Comparison of ENCODE assay signal across 24 cellular contexts in the genomic region with DNA sequence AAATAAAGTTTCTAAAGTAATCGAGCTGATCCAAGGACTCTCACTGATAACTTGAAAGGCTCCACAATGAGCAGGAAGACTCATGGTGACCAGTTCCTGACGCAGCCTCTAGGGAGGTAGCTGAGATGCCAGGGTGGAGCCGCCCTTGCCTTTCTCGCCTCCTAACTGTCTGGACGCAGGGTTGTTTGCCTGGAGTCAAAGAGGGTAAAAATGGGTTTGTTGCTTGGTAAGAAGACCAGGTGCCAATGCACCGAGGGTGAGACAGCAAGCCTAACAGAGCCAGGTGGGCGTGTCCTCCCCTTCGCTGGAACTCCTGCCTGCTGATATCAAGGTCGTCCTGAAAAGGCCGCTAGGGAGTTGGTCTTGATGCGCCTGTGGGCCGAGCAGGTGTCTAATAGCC. TPM values are rescaled to one million over a fixed set of nuclear protein-coding genes. Genes with fewer than 3 reads are reported as not detected.
DNase-seq lines count a peak whose midpoint lies in the region; ATAC-seq and TF ChIP-seq lines count a peak whose summit lies in the region.
"Had no signal": no experiment of that assay in that cellular context is flagged by ENCODE, and none has a peak within 500 bp of the region (broad histone marks: within the 10 kb centered on the region; RNA-seq: fewer than 3 reads in every experiment).

No MANE protein-coding gene starts in this region.

- no peak overlapping the region for H3K4me3 Mint-ChIP-seq in endodermal cell
- H3K4me3 Mint-ChIP-seq in activated T-helper 17 cell treated with anti-CD3 and anti-CD28 coated beads, Interleukin-2, amount 50 U/mL, for 72 hours: no peak overlapping the region
- H3K4me3 Mint-ChIP-seq: CD8-positive, alpha-beta T cell; HFFc6 had no signal

- no peak overlapping the region for H3K9ac ChIP-seq in endodermal cell (ENCODE audit: extremely low read depth, low read length, poor library complexity, severe bottlenecking)
- H3K9ac ChIP-seq: BLaER1 had no signal

- peaks cover 0 to 17% (median 6%) of the 10 kb centered on the region in 12 donors for H3K4me1 ChIP-seq in heart left ventricle
- H3K4me1 ChIP-seq in endodermal cell (ENCODE audit: control insufficient read depth, insufficient read depth, low read length): no peaks in the 10 kb centered on the region

- TF ChIP-seq POLR2A in heart left ventricle (IDR thresholded peaks at IDR 0.05): no peak

- H3K27ac ChIP-seq in heart left ventricle: no peak overlapping the region
- no peak overlapping the region for H3K27ac ChIP-seq in endodermal cell (ENCODE audit: low read depth, low read length)
- H3K27ac ChIP-seq: BLaER1, PC-9, RWPE1, SJCRH30 had no signal

- H3K9me3 ChIP-seq in heart left ventricle (peaks cover 0 to 3% (median 0%) of the 10 kb centered on the region in 12 donors), endodermal cell (ENCODE audit: control insufficient read depth, low read length) (no peaks in the 10 kb centered on the region)
- H3K9me3 ChIP-seq: BLaER1, SJCRH30 had no signal

- no peaks in the 10 kb centered on the region for H3K9me3 Mint-ChIP-seq in endodermal cell
- no peaks in the 10 kb centered on the region for H3K9me3 Mint-ChIP-seq in activated T-helper 17 cell treated with anti-CD3 and anti-CD28 coated beads, Interleukin-2, amount 50 U/mL, for 72 hours
- H3K9me3 Mint-ChIP-seq: CD8-positive, alpha-beta T cell; HFFc6 had no signal

- H3K27me3 ChIP-seq in heart left ventricle: peaks cover 0 to 38% (median 6%) of the 10 kb centered on the region in 9 donors
- no peaks in the 10 kb centered on the region for H3K27me3 ChIP-seq in endodermal cell (ENCODE audit: control insufficient read depth, insufficient read depth, low read length, poor library complexity, severe bottlenecking)
- H3K27me3 ChIP-seq: BLaER1 had no signal

- 80 to 88% (median 84%) methylated on average over 8 to 12 of the region's 12 CpGs for WGBS in heart left ventricle, 4 donors
- WGBS in endodermal cell (ENCODE audit: insufficient coverage in 1 of 2, insufficient read length in 1 of 2), 2 experiments: 84 to 85% methylated on average over 9 to 12 of the region's 12 CpGs

- DNase-seq in cardiac septum (ENCODE audit: low spot score) (peak; percentile 68), heart left ventricle (no peak), endodermal cell (peak; percentile 32), posterior vena cava (ENCODE audit: low spot score) (peak; percentile 43), dedifferentiated amniotic fluid mesenchymal stem cell (ENCODE audit: extremely low spot score) (no peak)
- DNase-seq: Calu3; CD8-positive, alpha-beta T cell; EL; HFFc6; KBM-7; MV-4-11; NCI-H187; NCI-H2227 treated with DMSO at 0.1 percent for 48 hours; NCI-H510A treated with DMSO at 0.1 percent for 48 hours; NCI-H82; PC-9; SJCRH30 had no signal

- no peak overlapping the region for H3K27ac Mint-ChIP-seq in endodermal cell
- no peak overlapping the region for H3K27ac Mint-ChIP-seq in activated T-helper 17 cell treated with anti-CD3 and anti-CD28 coated beads, Interleukin-2, amount 50 U/mL, for 72 hours
- H3K27ac Mint-ChIP-seq: CD8-positive, alpha-beta T cell; HFFc6 had no signal

- H3K36me3 Mint-ChIP-seq in endodermal cell (ENCODE audit: low read depth): no peaks in the 10 kb centered on the region
- H3K36me3 Mint-ChIP-seq in activated T-helper 17 cell treated with anti-CD3 and anti-CD28 coated beads, Interleukin-2, amount 50 U/mL, for 72 hours (ENCODE audit: low read depth): no peaks in the 10 kb centered on the region
- H3K36me3 Mint-ChIP-seq: CD8-positive, alpha-beta T cell had no signal

- no peaks in the 10 kb centered on the region for H3K36me3 ChIP-seq in heart left ventricle
- no peaks in the 10 kb centered on the region for H3K36me3 ChIP-seq in endodermal cell (ENCODE audit: control insufficient read depth, insufficient read depth, low read length)
- H3K36me3 ChIP-seq: BLaER1, SJCRH30 had no signal

- H3K4me3 ChIP-seq in heart left ventricle: no peak overlapping the region
- no peak overlapping the region for H3K4me3 ChIP-seq in endodermal cell (ENCODE audit: low read length)
- H3K4me3 ChIP-seq: BLaER1, PC-9, SJCRH30 had no signal

- intact Hi-C loops in cardiac septum (cut with DNase I) (no loop called here), heart left ventricle (cut with DNase I) (loop anchor here in 1 of 10 donors (5.0 kb wide), 1 partner anchor 864 kb away; no protein-coding TSS in a partner anchor), posterior vena cava (cut with DNase I) (no loop called here)

- H3K27me3 Mint-ChIP-seq in endodermal cell (ENCODE audit: insufficient read depth): no peaks in the 10 kb centered on the region
- H3K27me3 Mint-ChIP-seq in activated T-helper 17 cell treated with anti-CD3 and anti-CD28 coated beads, Interleukin-2, amount 50 U/mL, for 72 hours: peaks cover 9% of the 10 kb centered on the region

- TF ChIP-seq CTCF in heart left ventricle (IDR thresholded peaks at IDR 0.05): no peak
- peak; percentile 21 for TF ChIP-seq CTCF in endodermal cell (conservative IDR thresholded peaks at IDR 0.05)

- no peak for ATAC-seq in heart left ventricle
- ATAC-seq in activated T-helper 17 cell treated with anti-CD3 and anti-CD28 coated beads, Interleukin-2, amount 50 U/mL, for 72 hours (replicated peaks): no peak
- ATAC-seq in GM18502 (IDR thresholded peaks at IDR 0.05; ENCODE audit: poor library complexity, unreplicated experiment): no peak
- ATAC-seq: CD8-positive, alpha-beta T cell; HepG2 had no signal

- no peaks in the 10 kb centered on the region for H3K4me1 Mint-ChIP-seq in endodermal cell
- no peaks in the 10 kb centered on the region for H3K4me1 Mint-ChIP-seq in activated T-helper 17 cell treated with anti-CD3 and anti-CD28 coated beads, Interleukin-2, amount 50 U/mL, for 72 hours

RNA-seq across cellular contexts. Expression of gene FCN1, which starts 48.6 kb away (rescaled TPM):
- total RNA-seq in cardiac septum: 5.3 TPM
- 10 to 100 TPM in 2 of 9 donors, 1 to 10 TPM in 6, under 1 TPM in 1; 0.81 to 87.5 (median 1.6) TPM for total RNA-seq in heart left ventricle
- polyA plus RNA-seq in heart left ventricle: 1 to 10 TPM in 1 of 2 donors, under 1 TPM in 1; 0.95 to 3.2 TPM
- total RNA-seq in endodermal cell: not detected
- not detected for polyA plus RNA-seq in endodermal cell (2013, experiment 1 of 2)
- polyA plus RNA-seq in endodermal cell (2013, experiment 2 of 2): not detected
- total RNA-seq in posterior vena cava: 10 to 100 TPM in 1 of 2 donors, 1 to 10 TPM in 1; 7.1 to 16.5 TPM
- total RNA-seq in activated T-helper 17 cell treated with anti-CD3 and anti-CD28 coated beads, Interleukin-2, amount 50 U/mL, for 72 hours: not detected
- total RNA-seq: A673, Calu3, H4, HepG2, HFFc6, PC-9, SJCRH30 had no signal
- polyA plus RNA-seq: HepG2 had no signal

Comparison
In these comparisons a context has a peak if more than half of its experiments do, and no peak if none do; other contexts are left out.
1. DNase-seq: peak in cardiac septum (single experiment), endodermal cell (single experiment) and posterior vena cava (single experiment); none in heart left ventricle (0 of 5) and dedifferentiated amniotic fluid mesenchymal stem cell (single experiment).